In the genomic region with DNA sequence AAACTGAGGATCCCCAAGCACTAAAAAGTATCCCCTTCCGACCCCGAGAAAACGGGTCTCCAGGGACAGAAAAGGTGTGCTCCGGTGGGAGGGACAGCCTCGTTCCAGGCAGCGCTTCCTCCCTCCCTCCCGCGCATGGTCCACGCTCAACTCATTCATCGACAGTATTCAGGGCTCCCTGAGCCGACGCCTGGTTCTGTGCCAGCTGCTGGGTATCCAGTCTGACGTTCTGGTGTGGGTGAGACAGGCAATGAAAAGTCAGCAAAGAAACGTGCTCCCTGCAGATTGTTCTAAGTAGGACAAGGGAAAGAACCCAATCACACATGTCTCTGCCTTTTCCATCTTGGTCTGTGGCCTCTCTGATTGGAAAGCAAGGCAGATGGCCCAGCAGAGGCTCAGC, we compare ENCODE assay signal across 2 cellular contexts.
TF ChIP-seq lines count a peak whose summit lies in the region.

No MANE protein-coding gene starts in this region.

TF ChIP-seq in HepG2, 621 proteins besides CTCF, POLR2A, EP300 and RAD21:
- TF ChIP-seq ZBTB8A (CRISPR knock-in tag; IDR thresholded peaks at IDR 0.05; ENCODE audit: borderline replicate concordance, low read depth) = no peak
- TF ChIP-seq, protein P1, sequence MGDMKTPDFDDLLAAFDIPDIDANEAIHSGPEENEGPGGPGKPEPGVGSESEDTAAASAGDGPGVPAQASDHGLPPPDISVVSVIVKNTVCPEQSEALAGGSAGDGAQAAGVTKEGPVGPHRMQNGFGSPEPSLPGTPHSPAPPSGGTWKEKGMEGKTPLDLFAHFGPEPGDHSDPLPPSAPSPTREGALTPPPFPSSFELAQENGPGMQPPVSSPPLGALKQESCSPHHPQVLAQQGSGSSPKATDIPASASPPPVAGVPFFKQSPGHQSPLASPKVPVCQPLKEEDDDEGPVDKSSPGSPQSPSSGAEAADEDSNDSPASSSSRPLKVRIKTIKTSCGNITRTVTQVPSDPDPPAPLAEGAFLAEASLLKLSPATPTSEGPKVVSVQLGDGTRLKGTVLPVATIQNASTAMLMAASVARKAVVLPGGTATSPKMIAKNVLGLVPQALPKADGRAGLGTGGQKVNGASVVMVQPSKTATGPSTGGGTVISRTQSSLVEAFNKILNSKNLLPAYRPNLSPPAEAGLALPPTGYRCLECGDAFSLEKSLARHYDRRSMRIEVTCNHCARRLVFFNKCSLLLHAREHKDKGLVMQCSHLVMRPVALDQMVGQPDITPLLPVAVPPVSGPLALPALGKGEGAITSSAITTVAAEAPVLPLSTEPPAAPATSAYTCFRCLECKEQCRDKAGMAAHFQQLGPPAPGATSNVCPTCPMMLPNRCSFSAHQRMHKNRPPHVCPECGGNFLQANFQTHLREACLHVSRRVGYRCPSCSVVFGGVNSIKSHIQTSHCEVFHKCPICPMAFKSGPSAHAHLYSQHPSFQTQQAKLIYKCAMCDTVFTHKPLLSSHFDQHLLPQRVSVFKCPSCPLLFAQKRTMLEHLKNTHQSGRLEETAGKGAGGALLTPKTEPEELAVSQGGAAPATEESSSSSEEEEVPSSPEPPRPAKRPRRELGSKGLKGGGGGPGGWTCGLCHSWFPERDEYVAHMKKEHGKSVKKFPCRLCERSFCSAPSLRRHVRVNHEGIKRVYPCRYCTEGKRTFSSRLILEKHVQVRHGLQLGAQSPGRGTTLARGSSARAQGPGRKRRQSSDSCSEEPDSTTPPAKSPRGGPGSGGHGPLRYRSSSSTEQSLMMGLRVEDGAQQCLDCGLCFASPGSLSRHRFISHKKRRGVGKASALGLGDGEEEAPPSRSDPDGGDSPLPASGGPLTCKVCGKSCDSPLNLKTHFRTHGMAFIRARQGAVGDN (CRISPR knock-in tag; IDR thresholded peaks at IDR 0.05) = 0 out of 2 replicates have a peak, but pooled peaks have one; percentile 2

TF ChIP-seq in H1, 55 proteins besides CTCF, POLR2A, EP300 and RAD21:
- TF ChIP-seq, protein P2, sequence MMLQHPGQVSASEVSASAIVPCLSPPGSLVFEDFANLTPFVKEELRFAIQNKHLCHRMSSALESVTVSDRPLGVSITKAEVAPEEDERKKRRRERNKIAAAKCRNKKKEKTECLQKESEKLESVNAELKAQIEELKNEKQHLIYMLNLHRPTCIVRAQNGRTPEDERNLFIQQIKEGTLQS (IDR thresholded peaks at IDR 0.05; ENCODE audit: insufficient read depth, low read depth, low read length) = no peak
- TF ChIP-seq, protein P3, sequence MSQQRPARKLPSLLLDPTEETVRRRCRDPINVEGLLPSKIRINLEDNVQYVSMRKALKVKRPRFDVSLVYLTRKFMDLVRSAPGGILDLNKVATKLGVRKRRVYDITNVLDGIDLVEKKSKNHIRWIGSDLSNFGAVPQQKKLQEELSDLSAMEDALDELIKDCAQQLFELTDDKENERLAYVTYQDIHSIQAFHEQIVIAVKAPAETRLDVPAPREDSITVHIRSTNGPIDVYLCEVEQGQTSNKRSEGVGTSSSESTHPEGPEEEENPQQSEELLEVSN (IDR thresholded peaks at IDR 0.05) = peak; percentile 47; the same call in 1 of the 2 replicates
- no peak for TF ChIP-seq JUND (IDR thresholded peaks at IDR 0.05; ENCODE audit: low read length)
